25 cellular contexts compared by ENCODE assay signal in the genomic region with DNA sequence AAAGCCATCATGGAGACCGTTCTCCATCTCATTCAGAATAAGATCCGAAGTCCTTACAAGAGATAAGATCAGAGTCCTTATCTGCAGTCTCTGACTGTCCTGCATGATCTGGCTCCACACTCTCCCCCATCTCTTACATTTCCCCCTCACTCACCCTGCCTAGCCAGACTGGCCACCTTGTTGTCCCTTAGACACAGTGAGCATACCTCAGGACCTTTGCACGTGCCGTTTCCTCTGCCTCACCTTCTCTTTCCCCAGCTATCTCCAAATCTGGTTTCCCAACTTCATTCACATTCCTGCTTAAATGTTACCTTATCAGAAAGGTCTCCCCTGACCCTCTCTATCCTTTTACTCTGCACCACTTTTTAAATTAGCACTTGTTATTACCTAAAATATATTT. TPM values are rescaled to one million over a fixed set of nuclear protein-coding genes. Genes with fewer than 3 reads are reported as not detected.
DNase-seq lines count a peak whose midpoint lies in the region; ATAC-seq, FAIRE-seq and TF ChIP-seq lines count a peak whose summit lies in the region.
"Had no signal": no experiment of that assay in that cellular context is flagged by ENCODE, and none has a peak within 500 bp of the region (broad histone marks: within the 10 kb centered on the region; RNA-seq: fewer than 3 reads in every experiment).

No MANE protein-coding gene starts in this region.

- TF ChIP-seq RAD21 in K562 (CRISPR knock-in tag; conservative IDR thresholded peaks at IDR 0.05 in 1 of 2, IDR thresholded peaks at IDR 0.05 in 1 of 2), result no peak

- H3K9me3 ChIP-seq in K562 (replicated peaks; ENCODE audit: control insufficient read depth, insufficient read depth, low read depth, low read length), result no peaks in the 10 kb centered on the region
- H3K9me3 ChIP-seq: A549; BE2C; BLaER1 treated with 17β-estradiol and CSF1 and Interleukin-3, amounts not matched to agents 10 nM and 100 nM; HAP-1 had no signal

- no peak for DNase-seq in activated naive CD8-positive, alpha-beta T cell treated with anti-CD3 and anti-CD28 coated beads for 36 hours
- DNase-seq in GM18507 (ENCODE audit: extremely low spot score, insufficient read length, low read depth) (no peak), K562 (ENCODE audit: extremely low read depth in 1 of 4, low spot score in 3 of 4) (no peak), naive B cell (no peak), NCI-H1048 (lab: John Stamatoyannopoulos, UW) (no peak)
- DNase-seq: 8988T; ACHN; AML-193; BE2C; Calu3; CD4-positive, alpha-beta T cell; COR-L47; DMS53; DMS79 treated with DMSO at 0.1 percent for 48 hours; GF-D8 had no signal

- H3K9me1 ChIP-seq in K562 (ENCODE audit: control insufficient read depth, insufficient read depth, low read length), result no peaks in the 10 kb centered on the region

- no peak for TF ChIP-seq POLR2A in K562 (conservative IDR thresholded peaks at IDR 0.05)

- no peaks in the 10 kb centered on the region for H3K4me1 Mint-ChIP-seq in activated naive CD8-positive, alpha-beta T cell (ENCODE audit: low read depth)
- H3K4me1 Mint-ChIP-seq in activated naive CD8-positive, alpha-beta T cell treated with anti-CD3 and anti-CD28 coated beads for 36 hours, result no peaks in the 10 kb centered on the region
- peaks cover 0 to 7% (median 3%) of the 10 kb centered on the region in 3 donors for H3K4me1 Mint-ChIP-seq in naive B cell
- H3K4me1 Mint-ChIP-seq: CD14-positive monocyte, GM23338 had no signal

- H3K9ac ChIP-seq in K562 (ENCODE audit: insufficient read depth in 1 of 2, low read depth in 2 of 2, low read length in 2 of 2), result no peak overlapping the region
- H3K9ac ChIP-seq: BLaER1 treated with 17β-estradiol and CSF1 and Interleukin-3, amounts not matched to agents 10 nM and 100 nM had no signal

- intact Hi-C loops in K562 (cut with micrococcal nuclease), result no loop called here

- CTCF ChIA-PET in K562 (lab: Yijun Ruan, JAX; ENCODE audit: low intra/inter-chr PET ratio), result no interaction called here

- H3K4me2 ChIP-seq in K562 (ENCODE audit: insufficient read depth, low read length), result no peak overlapping the region
- H3K4me2 ChIP-seq: A549; BLaER1 treated with 17β-estradiol and CSF1 and Interleukin-3, amounts not matched to agents 10 nM and 100 nM; GM23338 had no signal

- H3K27me3 Mint-ChIP-seq in activated naive CD8-positive, alpha-beta T cell, result no peaks in the 10 kb centered on the region
- no peaks in the 10 kb centered on the region for H3K27me3 Mint-ChIP-seq in activated naive CD8-positive, alpha-beta T cell treated with anti-CD3 and anti-CD28 coated beads for 36 hours
- no peaks in the 10 kb centered on the region for H3K27me3 Mint-ChIP-seq in naive B cell
- H3K27me3 Mint-ChIP-seq: CD4-positive, alpha-beta T cell had no signal

- no peak for TF ChIP-seq CTCF in K562 (IDR thresholded peaks at IDR 0.05 in 2 of 3, conservative IDR thresholded peaks at IDR 0.05 in 1 of 3; ENCODE audit: insufficient read depth in 2 of 3, low read depth in 1 of 3, low read length in 3 of 3)

- no peak overlapping the region for H3K4me3 ChIP-seq in K562
- H3K4me3 ChIP-seq: A549; BLaER1 treated with 17β-estradiol and CSF1 and Interleukin-3, amounts not matched to agents 10 nM and 100 nM; GM23338; HAP-1 had no signal

- in situ Hi-C loops in K562 (cut with MboI), result no loop called here

- H3K36me3 ChIP-seq in K562 (ENCODE audit: control insufficient read depth, insufficient read depth, low read length), result peaks cover 9% of the 10 kb centered on the region; the same call in 2 of the 3 replicates
- H3K36me3 ChIP-seq: BE2C had no signal

- peaks cover 14% of the 10 kb centered on the region for H3K36me3 Mint-ChIP-seq in activated naive CD8-positive, alpha-beta T cell
- H3K36me3 Mint-ChIP-seq in activated naive CD8-positive, alpha-beta T cell treated with anti-CD3 and anti-CD28 coated beads for 36 hours, result peaks cover 15% of the 10 kb centered on the region
- H3K36me3 Mint-ChIP-seq in naive B cell, result peaks cover 26 to 28% of the 10 kb centered on the region in 2 donors

- no peak overlapping the region for H3K27ac ChIP-seq in K562 (ENCODE audit: extremely low read depth, low read depth, low read length)
- H3K27ac ChIP-seq: A549; BLaER1 treated with 17β-estradiol and CSF1 and Interleukin-3, amounts not matched to agents 10 nM and 100 nM had no signal

- ATAC-seq in K562 (no peak), naive B cell (ENCODE audit: low read depth in 2 of 2) (no peak), GM18867 (IDR thresholded peaks at IDR 0.05; ENCODE audit: unreplicated experiment) (no peak), GM18519 (IDR thresholded peaks at IDR 0.05; ENCODE audit: low FRiP score, unreplicated experiment) (no peak)
- ATAC-seq: A549, GM23338 had no signal

- WGBS in K562 (ENCODE audit: insufficient coverage, low coverage, missing lambda C conversion rate), result 88% methylated on average over 4 of the region's 4 CpGs

- no peaks in the 10 kb centered on the region for H3K4me1 ChIP-seq in K562 (replicated peaks in 1 of 2; ENCODE audit: control insufficient read depth in 2 of 2, insufficient read depth in 2 of 2, low read length in 2 of 2)
- H3K4me1 ChIP-seq: BE2C; BLaER1 treated with 17β-estradiol and CSF1 and Interleukin-3, amounts not matched to agents 10 nM and 100 nM; HAP-1 had no signal

- no peak for TF ChIP-seq EP300 in K562 (IDR thresholded peaks at IDR 0.05; ENCODE audit: low read length)

- no peaks in the 10 kb centered on the region for H4K20me1 ChIP-seq in K562 (replicated peaks; ENCODE audit: control insufficient read depth, insufficient read depth, low read length)
- H4K20me1 ChIP-seq: BLaER1 treated with 17β-estradiol and CSF1 and Interleukin-3, amounts not matched to agents 10 nM and 100 nM had no signal

- peak overlapping the region; percentile 1 for H3K27ac Mint-ChIP-seq in activated naive CD8-positive, alpha-beta T cell
- no peak overlapping the region for H3K27ac Mint-ChIP-seq in activated naive CD8-positive, alpha-beta T cell treated with anti-CD3 and anti-CD28 coated beads for 36 hours
- H3K27ac Mint-ChIP-seq in naive B cell, result peak overlapping the region in 4 of 6 donors; percentile 8 to 89 (median 50)
- H3K27ac Mint-ChIP-seq: CD14-positive monocyte; CD4-positive, alpha-beta T cell; GM23338 had no signal

- POLR2A ChIA-PET in K562 (lab: Yijun Ruan, JAX), result no interaction called here

- H2AFZ ChIP-seq in K562 (ENCODE audit: low read depth, low read length), result no peak overlapping the region
- H2AFZ ChIP-seq: GM23338 had no signal

- BruUV-seq in K562 (replicated peaks; lab: Mats Ljungman, UMichigan), result no TSS peak

- H3K4me3 Mint-ChIP-seq in activated naive CD8-positive, alpha-beta T cell, result no peak overlapping the region
- H3K4me3 Mint-ChIP-seq in activated naive CD8-positive, alpha-beta T cell treated with anti-CD3 and anti-CD28 coated beads for 36 hours, result no peak overlapping the region
- H3K4me3 Mint-ChIP-seq in naive B cell, result no peak overlapping the region
- H3K4me3 Mint-ChIP-seq: CD14-positive monocyte; CD4-positive, alpha-beta T cell; GM23338 had no signal

- FAIRE-seq in GM18507 (lab: Jason Lieb, UNC) (peak; percentile 35), K562 (lab: Jason Lieb, UNC) (no peak)
- FAIRE-seq: A549, GM12891, H54 had no signal

- no peaks in the 10 kb centered on the region for H3K79me2 ChIP-seq in K562 (ENCODE audit: control insufficient read depth, insufficient read depth, low read length)

- H3K27me3 ChIP-seq in K562 (ENCODE audit: control insufficient read depth in 2 of 2, insufficient read depth in 2 of 2, low read length in 2 of 2), result no peaks in the 10 kb centered on the region
- H3K27me3 ChIP-seq: BE2C; BLaER1 treated with 17β-estradiol and CSF1 and Interleukin-3, amounts not matched to agents 10 nM and 100 nM had no signal

- no peaks in the 10 kb centered on the region for H3K9me3 Mint-ChIP-seq in activated naive CD8-positive, alpha-beta T cell (ENCODE audit: low read depth)
- H3K9me3 Mint-ChIP-seq in activated naive CD8-positive, alpha-beta T cell treated with anti-CD3 and anti-CD28 coated beads for 36 hours, result no peaks in the 10 kb centered on the region
- H3K9me3 Mint-ChIP-seq in naive B cell, result peaks cover 0 to 7% (median 1%) of the 10 kb centered on the region in 7 donors
- H3K9me3 Mint-ChIP-seq: CD4-positive, alpha-beta T cell; GM23338 had no signal

TF ChIP-seq in K562, 482 proteins besides CTCF, POLR2A, EP300 and RAD21 (continues in another document):
- no peak for TF ChIP-seq ZBTB7A (IDR thresholded peaks at IDR 0.05; ENCODE audit: borderline replicate concordance, control insufficient read depth, low read depth, low read length)
- peak; percentile 84; the same call in 1 of the 2 replicates for TF ChIP-seq SMARCA5 (IDR thresholded peaks at IDR 0.05)
- TF ChIP-seq ADNP (tag; IDR thresholded peaks at IDR 0.05), result 0 out of 2 replicates have a peak, but pooled peaks have one; percentile 34
- peak; percentile 79 for TF ChIP-seq RBM25 (IDR thresholded peaks at IDR 0.05; ENCODE audit: low read depth, low read length, severe bottlenecking)

RNA-seq across cellular contexts. Expression of a gene that starts 44.0 kb away (rescaled TPM):
- 1 to 10 TPM; 8.3 to 9.3 TPM for total RNA-seq in activated naive CD8-positive, alpha-beta T cell treated with anti-CD3 and anti-CD28 coated beads for 36 hours
- 7.4 and 18.8 TPM in 2 replicates for total RNA-seq in K562 (2011; cell fraction: chromatin; rRNA removed; ENCODE audit: low replicate concordance)
- total RNA-seq in K562 (2011; cell fraction: nucleolus; rRNA removed), result 3.7 TPM in 2 replicates
- total RNA-seq in K562 (2011; cell fraction: nucleoplasm; rRNA removed), result 8.4 and 14.3 TPM in 2 replicates
- total RNA-seq in K562 (2014; rRNA removed), result 14.1 and 16.7 TPM in 2 replicates
- 30.8 and 34.3 TPM in 2 replicates for total RNA-seq in K562 (2014; rRNA removed; fragmentation: Illumina TruSeq; extraction: Trizol)
- 24.9 and 28.0 TPM in 2 replicates for total RNA-seq in K562 (2015; rRNA removed; fragmentation: Illumina TruSeq; extraction: Trizol)
- 21.0 and 22.9 TPM in 2 replicates for total RNA-seq in K562 (2021)
- 22.1 and 27.9 TPM in 2 replicates for polyA plus RNA-seq in K562 (2011; rRNA removed)
- 6.5 and 28.1 TPM in 2 replicates for polyA plus RNA-seq in K562 (2011; cell fraction: cytosol; rRNA removed)
- 6.3 and 16.1 TPM in 2 replicates for polyA plus RNA-seq in K562 (2011; cell fraction: nucleus; rRNA removed)
- polyA plus RNA-seq in K562 (2012), result 24.3 and 24.7 TPM in 2 replicates
- polyA plus RNA-seq in K562 (2014; fragmentation: Illumina TruSeq; extraction: Trizol), result 21.1 and 22.1 TPM in 2 replicates
- 1 to 10 TPM; 8.0 to 8.8 TPM for polyA plus RNA-seq in K562 (2014; fragmentation: Nextera tagmentation; extraction: Ambion mirVana)
- polyA plus RNA-seq in K562 (2014; rRNA removed), result 12.2 and 16.3 TPM in 2 replicates
- 56.2 and 82.8 TPM in 2 replicates for polyA minus RNA-seq in K562 (2011; rRNA and poly(A)+ RNA removed)
- polyA minus RNA-seq in K562 (2011; cell fraction: cytosol; rRNA and poly(A)+ RNA removed), result 16.0 and 22.0 TPM in 2 replicates
- 5.4 and 14.7 TPM in 2 replicates for polyA minus RNA-seq in K562 (2011; cell fraction: nucleus; rRNA and poly(A)+ RNA removed)
- 10 to 100 TPM; 21.4 to 42.3 (median 25.2) TPM for polyA plus RNA-seq in naive B cell (ENCODE audit: low read depth in 6 of 6)
